27 cellular contexts compared by ENCODE assay signal in genomic region chr2:135650721-135651120, GRCh38.
DNase-seq lines count a peak whose midpoint lies in the region; ATAC-seq and TF ChIP-seq lines count a peak whose summit lies in the region.
"Had no signal": no experiment of that assay in that cellular context is flagged by ENCODE, and none has a peak within 500 bp of the region (broad histone marks: within the 10 kb centered on the region; RNA-seq: fewer than 3 reads in every experiment).

No MANE protein-coding gene starts in this region.

- TF ChIP-seq CTCF in psoas muscle (IDR thresholded peaks at IDR 0.05), result no peak

- H3K4me1 ChIP-seq in psoas muscle, result no peaks in the 10 kb centered on the region
- H3K4me1 ChIP-seq: BLaER1 treated with 17β-estradiol and CSF1 and Interleukin-3, amounts not matched to agents 10 nM and 100 nM; body of pancreas had no signal

- H3K4me3 ChIP-seq in psoas muscle, result no peak overlapping the region
- H3K4me3 ChIP-seq: BLaER1 treated with 17β-estradiol and CSF1 and Interleukin-3, amounts not matched to agents 10 nM and 100 nM; body of pancreas; ovary had no signal

- peaks cover 0 to 75% of the 10 kb centered on the region in 2 donors for H3K36me3 ChIP-seq in psoas muscle (ENCODE audit: insufficient read depth in 1 of 2, low read depth in 1 of 2)
- H3K36me3 ChIP-seq: ovary had no signal

- intact Hi-C loops in psoas muscle (cut with DNase I), result no loop called here

- 98 to 100% (median 100%) methylated on average over 1 of the region's 1 CpG for WGBS in psoas muscle, 3 donors

- H3K27ac ChIP-seq in psoas muscle, result no peak overlapping the region
- H3K27ac ChIP-seq: BLaER1 treated with 17β-estradiol and CSF1 and Interleukin-3, amounts not matched to agents 10 nM and 100 nM; body of pancreas; ovary; WERI-Rb-1 had no signal

- H3K27me3 ChIP-seq in psoas muscle (ENCODE audit: insufficient read depth in 3 of 3, low read length in 2 of 3), result no peaks in the 10 kb centered on the region
- H3K27me3 ChIP-seq: BLaER1 treated with 17β-estradiol and CSF1 and Interleukin-3, amounts not matched to agents 10 nM and 100 nM; body of pancreas; ovary had no signal

- DNase-seq in HCEC 1CT (peak; percentile 35), LoVo (ENCODE audit: low spot score) (peak; percentile 4), glomerular visceral epithelial cell (ENCODE audit: extremely low spot score) (peak; percentile 7), psoas muscle (no peak)
- DNase-seq: activated CD4-positive, alpha-beta T cell treated with anti-CD3 and anti-CD28 coated beads for 4 hours; activated gamma-delta T cell; activated T-cell treated with anti-CD3 and anti-CD28 coated beads for 4 hours; body of pancreas; COR-L47; H9; hypothalamus; left colon; NCI-H2081; NCI-H345; NCI-H69; nephron progenitor cell; ovary; SHP77 treated with DMSO at 0.1 percent for 48 hours; small intestine; stimulated activated naive CD4-positive, alpha-beta T cell; SW 1271; WERI-Rb-1 had no signal

- no peak; the same call in 2 of the 3 replicates for ATAC-seq in SK-N-SH treated with all-trans-retinoic acid at 6 μM for 48 hours
- no peak for ATAC-seq in psoas muscle
- no peak for ATAC-seq in HG03135 (IDR thresholded peaks at IDR 0.05; ENCODE audit: unreplicated experiment)
- no peak for ATAC-seq in HG02571 (IDR thresholded peaks at IDR 0.05; ENCODE audit: unreplicated experiment)
- no peak for ATAC-seq in HG02840 (IDR thresholded peaks at IDR 0.05; ENCODE audit: low FRiP score, unreplicated experiment)
- ATAC-seq: body of pancreas, left colon had no signal

- H3K9me3 ChIP-seq in psoas muscle, result no peaks in the 10 kb centered on the region
- H3K9me3 ChIP-seq: BLaER1 treated with 17β-estradiol and CSF1 and Interleukin-3, amounts not matched to agents 10 nM and 100 nM; body of pancreas; ovary had no signal

TF ChIP-seq in SK-N-SH treated with all-trans-retinoic acid at 6 μM for 48 hours, 23 proteins besides CTCF, POLR2A, EP300 and RAD21:
- TF ChIP-seq, protein P1, sequence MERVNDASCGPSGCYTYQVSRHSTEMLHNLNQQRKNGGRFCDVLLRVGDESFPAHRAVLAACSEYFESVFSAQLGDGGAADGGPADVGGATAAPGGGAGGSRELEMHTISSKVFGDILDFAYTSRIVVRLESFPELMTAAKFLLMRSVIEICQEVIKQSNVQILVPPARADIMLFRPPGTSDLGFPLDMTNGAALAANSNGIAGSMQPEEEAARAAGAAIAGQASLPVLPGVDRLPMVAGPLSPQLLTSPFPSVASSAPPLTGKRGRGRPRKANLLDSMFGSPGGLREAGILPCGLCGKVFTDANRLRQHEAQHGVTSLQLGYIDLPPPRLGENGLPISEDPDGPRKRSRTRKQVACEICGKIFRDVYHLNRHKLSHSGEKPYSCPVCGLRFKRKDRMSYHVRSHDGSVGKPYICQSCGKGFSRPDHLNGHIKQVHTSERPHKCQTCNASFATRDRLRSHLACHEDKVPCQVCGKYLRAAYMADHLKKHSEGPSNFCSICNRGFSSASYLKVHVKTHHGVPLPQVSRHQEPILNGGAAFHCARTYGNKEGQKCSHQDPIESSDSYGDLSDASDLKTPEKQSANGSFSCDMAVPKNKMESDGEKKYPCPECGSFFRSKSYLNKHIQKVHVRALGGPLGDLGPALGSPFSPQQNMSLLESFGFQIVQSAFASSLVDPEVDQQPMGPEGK (CRISPR knock-in tag; IDR thresholded peaks at IDR 0.05; ENCODE audit: borderline replicate concordance), result peak; percentile 27; the same call in 1 of the 2 replicates
- TF ChIP-seq ISL1 (CRISPR knock-in tag; IDR thresholded peaks at IDR 0.05) (peak; percentile 75; the same call in 1 of the 2 replicates), TOX (CRISPR knock-in tag; IDR thresholded peaks at IDR 0.05; ENCODE audit: borderline replicate concordance) (peak; percentile 76; the same call in 1 of the 2 replicates), ZNF70 (CRISPR knock-in tag; IDR thresholded peaks at IDR 0.05) (no peak)

Comparison
In these comparisons a context has a peak if more than half of its experiments do, and no peak if none do; other contexts are left out.
1. DNase-seq: peak in HCEC 1CT (single experiment), LoVo (single experiment) and glomerular visceral epithelial cell (single experiment); none in psoas muscle (0 of 2).